Comparison of ENCODE assay signal across 20 cellular contexts in the genomic region with DNA sequence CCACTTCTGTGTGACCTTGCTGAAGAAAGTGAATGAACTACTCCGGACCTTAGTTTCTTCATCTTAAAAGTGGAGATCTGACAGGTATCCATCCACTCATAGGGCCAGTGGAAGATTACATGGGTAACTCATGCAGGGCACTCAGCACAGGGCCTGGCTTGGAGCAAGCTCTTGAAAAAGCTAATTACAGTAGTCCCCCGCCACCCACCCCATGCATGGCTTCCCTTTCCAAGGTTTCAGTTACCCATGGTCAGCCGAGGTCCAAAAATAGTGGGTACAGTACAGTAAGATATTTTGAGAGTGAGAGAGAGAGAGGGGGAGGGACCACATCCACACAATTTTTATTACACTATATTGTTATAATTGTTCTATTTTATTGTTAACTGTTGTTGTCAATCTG. TPM values are rescaled to one million over a fixed set of nuclear protein-coding genes. Genes with fewer than 3 reads are reported as not detected.
DNase-seq lines count a peak whose midpoint lies in the region; ATAC-seq and TF ChIP-seq lines count a peak whose summit lies in the region.
"Had no signal": no experiment of that assay in that cellular context is flagged by ENCODE, and none has a peak within 500 bp of the region (broad histone marks: within the 10 kb centered on the region; RNA-seq: fewer than 3 reads in every experiment).

No MANE protein-coding gene starts in this region.

- H3K4me3 ChIP-seq in IMR-90 (ENCODE audit: insufficient read depth, low read depth, low read length) (no peak overlapping the region), right cardiac atrium (ENCODE audit: low read length) (no peak overlapping the region), smooth muscle cell (no peak overlapping the region)
- H3K4me3 ChIP-seq: adrenal gland had no signal

- H3K4me2 ChIP-seq in IMR-90 (ENCODE audit: low read depth, low read length) (no peak overlapping the region), smooth muscle cell (no peak overlapping the region)

- H2BK20ac ChIP-seq in IMR-90 (ENCODE audit: low read depth, low read length) = no peak overlapping the region

- H4K20me1 ChIP-seq in IMR-90 (ENCODE audit: insufficient read depth, low read length) (no peaks in the 10 kb centered on the region), smooth muscle cell (ENCODE audit: low read depth) (no peaks in the 10 kb centered on the region)

- no peak overlapping the region for H3K14ac ChIP-seq in IMR-90 (replicated peaks; ENCODE audit: low read depth, low read length)

- H2AK5ac ChIP-seq in IMR-90 (ENCODE audit: low read depth, low read length) = no peak overlapping the region

- H3K4me1 ChIP-seq in IMR-90 (ENCODE audit: control insufficient read depth, insufficient read depth, low read length) (peaks cover 18% of the 10 kb centered on the region), right cardiac atrium (ENCODE audit: control insufficient read depth, insufficient read depth, low read length) (peaks cover 10% of the 10 kb centered on the region), smooth muscle cell (ENCODE audit: low read depth) (peaks cover 16% of the 10 kb centered on the region)

- peaks cover 8% of the 10 kb centered on the region for H3K79me2 ChIP-seq in smooth muscle cell (ENCODE audit: low read depth)

- no peak for TF ChIP-seq RAD21 in IMR-90 (IDR thresholded peaks at IDR 0.05; ENCODE audit: low read length)

- H3K27me3 ChIP-seq in IMR-90 (ENCODE audit: control insufficient read depth, insufficient read depth, low read length) (peaks cover 5% of the 10 kb centered on the region; the same call in 1 of the 2 replicates), right cardiac atrium (ENCODE audit: control insufficient read depth, insufficient read depth) (no peaks in the 10 kb centered on the region), smooth muscle cell (ENCODE audit: low read depth) (no peaks in the 10 kb centered on the region)
- H3K27me3 ChIP-seq: adrenal gland had no signal

- H3K27ac Mint-ChIP-seq in central memory CD8-positive, alpha-beta T cell (ENCODE audit: low read depth) = peak overlapping the region; percentile 85
- H3K27ac Mint-ChIP-seq in activated CD8-positive, alpha-beta T cell treated with anti-CD3 and anti-CD28 coated beads, Interleukin-2, amount 10 ng/mL, durations not matched to agents 7 days and 5 days = no peak overlapping the region
- H3K27ac Mint-ChIP-seq: memory B cell; T-helper 1 cell treated with Interleukin-12 subunit alpha and Interleukin-12 subunit beta and Interleukin-4 antibody, amounts not matched to agents 30 μg/mL and 1 μg/mL, for 36 hours had no signal

- no peaks in the 10 kb centered on the region for H3K36me3 ChIP-seq in IMR-90 (ENCODE audit: control insufficient read depth, insufficient read depth, low read length)
- H3K36me3 ChIP-seq in smooth muscle cell (ENCODE audit: low read depth) = no peaks in the 10 kb centered on the region
- H3K36me3 ChIP-seq: adrenal gland had no signal

- H2AFZ ChIP-seq in IMR-90 (replicated peaks; ENCODE audit: low read length, poor library complexity) (no peak overlapping the region), smooth muscle cell (ENCODE audit: low read depth) (no peak overlapping the region)

- no peak overlapping the region for H2AK9ac ChIP-seq in IMR-90 (replicated peaks; ENCODE audit: low read depth, low read length, poor library complexity)

- no peaks in the 10 kb centered on the region for H3K79me1 ChIP-seq in IMR-90 (ENCODE audit: low read depth in 1 of 2, low read length in 2 of 2)

- H2BK15ac ChIP-seq in IMR-90 (ENCODE audit: low read depth, low read length) = 0 out of 3 replicates have a peak overlapping the region, but pooled peaks have one; percentile 6

- peaks cover 27% of the 10 kb centered on the region for H3K27me3 Mint-ChIP-seq in central memory CD8-positive, alpha-beta T cell
- H3K27me3 Mint-ChIP-seq in activated CD8-positive, alpha-beta T cell treated with anti-CD3 and anti-CD28 coated beads, Interleukin-2, amount 10 ng/mL, durations not matched to agents 7 days and 5 days (ENCODE audit: low read depth) = peaks cover 2% of the 10 kb centered on the region

- no peak overlapping the region for H2BK5ac ChIP-seq in IMR-90 (ENCODE audit: low read depth, low read length, poor library complexity, severe bottlenecking)

- TF ChIP-seq CTCF in IMR-90 (conservative IDR thresholded peaks at IDR 0.05; ENCODE audit: low read depth, low read length) (no peak), smooth muscle cell (IDR thresholded peaks at IDR 0.05; ENCODE audit: borderline replicate concordance, insufficient read depth, poor library complexity, severe bottlenecking) (no peak)

- H3F3A ChIP-seq in smooth muscle cell (ENCODE audit: low read depth) = peaks cover 4% of the 10 kb centered on the region

- H3K9me3 ChIP-seq in IMR-90 (ENCODE audit: control insufficient read depth, insufficient read depth, low read length) (no peaks in the 10 kb centered on the region), right cardiac atrium (ENCODE audit: control insufficient read depth, low read length) (no peaks in the 10 kb centered on the region), smooth muscle cell (replicated peaks; ENCODE audit: low read depth) (no peaks in the 10 kb centered on the region)
- H3K9me3 ChIP-seq: adrenal gland had no signal

- H3K56ac ChIP-seq in IMR-90 (ENCODE audit: extremely low read depth, insufficient read depth, low read length) = no peak overlapping the region

- BruUV-seq in IMR-90 (replicated peaks; lab: Mats Ljungman, UMichigan) = no TSS peak

- DNase-seq in IMR-90 (no peak), right cardiac atrium (peak in 1 of 3 donors; percentile 66), smooth muscle cell (lab: John Stamatoyannopoulos, UW; ENCODE audit: unreplicated experiment) (no peak), midbrain (lab: John Stamatoyannopoulos, UW) (no peak)
- DNase-seq in central memory CD8-positive, alpha-beta T cell (ENCODE audit: low spot score in 2 of 2) = no peak
- no peak for DNase-seq in activated CD8-positive, alpha-beta T cell treated with anti-CD3 and anti-CD28 coated beads, Interleukin-2, amount 10 ng/mL, durations not matched to agents 7 days and 5 days
- no peak for DNase-seq in stimulated activated CD4-positive, alpha-beta T cell treated with anti-CD3 and anti-CD28 coated beads, Interleukin-4, amount 100 ng/mL, for 24 hours
- DNase-seq: activated CD4-positive, alpha-beta T cell treated with anti-CD3 and anti-CD28 coated beads, Interleukin-2, amount 50 U/mL, for 4 hours; activated gamma-delta T cell treated with Interleukin-2 at 50 U/mL for 16 hours; adrenal gland; effector CD8-positive, alpha-beta T cell; KG1; kidney; natural killer cell; NCI-H1092 treated with DMSO at 0.1 percent for 48 hours; NCI-H510A; posterior cingulate gyrus had no signal

- no peak overlapping the region for H4K5ac ChIP-seq in IMR-90 (ENCODE audit: low read depth, low read length)

- in situ Hi-C loops in IMR-90 (cut with MboI; ENCODE audit: low sequenced_read_pairs) = no loop called here

- H3K27ac ChIP-seq in IMR-90 (ENCODE audit: insufficient read depth, low read length) (no peak overlapping the region), right cardiac atrium (ENCODE audit: low read length) (peak overlapping the region; percentile 62), smooth muscle cell (ENCODE audit: low read depth) (peak overlapping the region; percentile 85)
- H3K27ac ChIP-seq: adrenal gland had no signal

- H3K9ac ChIP-seq in IMR-90 (ENCODE audit: low read depth, low read length) (no peak overlapping the region), smooth muscle cell (ENCODE audit: low read depth) (peak overlapping the region; percentile 47)

- H2BK120ac ChIP-seq in IMR-90 (ENCODE audit: low read depth, low read length) = peak overlapping the region; percentile 10; the same call in 1 of the 2 replicates

- intact Hi-C loops in IMR-90 (cut with micrococcal nuclease) (no loop called here), right cardiac atrium (cut with DNase I) (no loop called here)

- CTCF ChIA-PET in IMR-90 (lab: Yijun Ruan, JAX) = no interaction called here
- CTCF ChIA-PET in activated CD8-positive, alpha-beta T cell treated with anti-CD3 and anti-CD28 coated beads, Interleukin-2, amount 10 ng/mL, durations not matched to agents 7 days and 5 days (lab: Charles Lee) = no interaction called here

- no peak overlapping the region for H3K18ac ChIP-seq in IMR-90 (ENCODE audit: low read depth, low read length)

- no peak overlapping the region for H4K8ac ChIP-seq in IMR-90 (ENCODE audit: low read depth in 2 of 2, low read length in 2 of 2)

- no peak overlapping the region for H3K4me3 Mint-ChIP-seq in central memory CD8-positive, alpha-beta T cell
- H3K4me3 Mint-ChIP-seq in activated CD8-positive, alpha-beta T cell treated with anti-CD3 and anti-CD28 coated beads, Interleukin-2, amount 10 ng/mL, durations not matched to agents 7 days and 5 days = no peak overlapping the region
- H3K4me3 Mint-ChIP-seq: memory B cell; natural killer cell; T-helper 1 cell treated with Interleukin-12 subunit alpha and Interleukin-12 subunit beta and Interleukin-4 antibody, amounts not matched to agents 30 μg/mL and 1 μg/mL, for 36 hours had no signal

- H3K9me1 ChIP-seq in IMR-90 (ENCODE audit: insufficient read depth, low read length) = peaks cover 19% of the 10 kb centered on the region

- H3K23ac ChIP-seq in IMR-90 (ENCODE audit: low read depth, low read length) = no peak overlapping the region

- dilution Hi-C loops in IMR-90 (cut with HindIII; ENCODE audit: low sequenced_read_pairs, unreplicated experiment) = no loop called here

- no peak for TF ChIP-seq POLR2A in IMR-90 (IDR thresholded peaks at IDR 0.05; ENCODE audit: low read depth, low read length)

- peaks cover 4% of the 10 kb centered on the region for H3K36me3 Mint-ChIP-seq in central memory CD8-positive, alpha-beta T cell (ENCODE audit: insufficient read depth)
- H3K36me3 Mint-ChIP-seq in activated CD8-positive, alpha-beta T cell treated with anti-CD3 and anti-CD28 coated beads, Interleukin-2, amount 10 ng/mL, durations not matched to agents 7 days and 5 days (ENCODE audit: low read depth) = no peaks in the 10 kb centered on the region
- H3K36me3 Mint-ChIP-seq: memory B cell, natural killer cell had no signal

- H3K9me3 Mint-ChIP-seq in central memory CD8-positive, alpha-beta T cell = no peaks in the 10 kb centered on the region
- no peaks in the 10 kb centered on the region for H3K9me3 Mint-ChIP-seq in activated CD8-positive, alpha-beta T cell treated with anti-CD3 and anti-CD28 coated beads, Interleukin-2, amount 10 ng/mL, durations not matched to agents 7 days and 5 days (ENCODE audit: insufficient read depth)
- H3K9me3 Mint-ChIP-seq: memory B cell; natural killer cell; T-helper 1 cell treated with Interleukin-12 subunit alpha and Interleukin-12 subunit beta and Interleukin-4 antibody, amounts not matched to agents 30 μg/mL and 1 μg/mL, for 36 hours had no signal

- 100% methylated on average over 1 of the region's 3 CpGs; no CpG with 5 or more reads in 1 of the 2 experiments for WGBS in IMR-90 (ENCODE audit: extremely low coverage in 2 of 2, insufficient read length in 1 of 2), 2 experiments
- 56% methylated on average over 3 of the region's 3 CpGs for WGBS in right cardiac atrium
- WGBS in smooth muscle cell (ENCODE audit: low lambda C conversion rate) = 91% methylated on average over 3 of the region's 3 CpGs

- H3K4ac ChIP-seq in IMR-90 (ENCODE audit: low read depth, low read length) = no peak overlapping the region

- POLR2A ChIA-PET in IMR-90 (lab: Charles Lee; ENCODE audit: unreplicated experiment) = no interaction called here
- POLR2A ChIA-PET in activated CD8-positive, alpha-beta T cell treated with anti-CD3 and anti-CD28 coated beads, Interleukin-2, amount 10 ng/mL, durations not matched to agents 7 days and 5 days (lab: Charles Lee) = no interaction called here

- peaks cover 9% of the 10 kb centered on the region for H3K4me1 Mint-ChIP-seq in central memory CD8-positive, alpha-beta T cell
- H3K4me1 Mint-ChIP-seq in activated CD8-positive, alpha-beta T cell treated with anti-CD3 and anti-CD28 coated beads, Interleukin-2, amount 10 ng/mL, durations not matched to agents 7 days and 5 days (ENCODE audit: low read depth) = peaks cover 6% of the 10 kb centered on the region

- ATAC-seq in IMR-90 (ENCODE audit: low read depth) (no peak), right cardiac atrium (peak; percentile 27 to 57), HG03469 (IDR thresholded peaks at IDR 0.05; ENCODE audit: unreplicated experiment) (no peak)
- ATAC-seq in central memory CD8-positive, alpha-beta T cell (replicated peaks; ENCODE audit: extremely low read depth, poor library complexity, severe bottlenecking) = no peak
- no peak for ATAC-seq in activated CD8-positive, alpha-beta T cell treated with anti-CD3 and anti-CD28 coated beads, Interleukin-2, amount 10 ng/mL, durations not matched to agents 7 days and 5 days
- ATAC-seq: natural killer cell had no signal

- H4K91ac ChIP-seq in IMR-90 (ENCODE audit: insufficient read depth, low read depth, low read length) = no peak overlapping the region

RNA-seq across cellular contexts. Expression of a gene that starts 7.1 kb away (rescaled TPM):
- total RNA-seq in IMR-90 (2012; rRNA removed) = 1.4 and 2.0 TPM in 2 replicates
- 6.9 and 11.0 TPM in 2 replicates for polyA plus RNA-seq in IMR-90 (2012; rRNA removed)
- polyA plus RNA-seq in IMR-90 (2012; cell fraction: cytosol; rRNA removed) = 2.9 and 9.8 TPM in 2 replicates
- polyA plus RNA-seq in IMR-90 (2012; cell fraction: nucleus; rRNA removed; ENCODE audit: low replicate concordance) = 3.2 and 9.0 TPM in 2 replicates
- total RNA-seq in right cardiac atrium = 10 to 100 TPM; 31.7 to 82.0 (median 44.3) TPM
- 17.3 TPM for polyA plus RNA-seq in right cardiac atrium
- 26.6 and 37.2 TPM in 2 replicates for total RNA-seq in smooth muscle cell
- polyA plus RNA-seq in smooth muscle cell = 81.9 and 143 TPM in 2 replicates
- total RNA-seq in activated CD8-positive, alpha-beta T cell treated with anti-CD3 and anti-CD28 coated beads, Interleukin-2, amount 10 ng/mL, durations not matched to agents 7 days and 5 days = under 1 TPM in 1 of 2 experiments, not detected in 1; 0.37 TPM

Comparison
In these comparisons a context has a peak if more than half of its experiments do, and no peak if none do; other contexts are left out.
1. ATAC-seq: peak in right cardiac atrium (2 of 2); none in IMR-90 (single experiment), central memory CD8-positive, alpha-beta T cell (single experiment), HG03469 (single experiment) and activated CD8-positive, alpha-beta T cell treated with anti-CD3 and anti-CD28 coated beads, Interleukin-2, amount 10 ng/mL, durations not matched to agents 7 days and 5 days (single experiment).